Comparison of ENCODE assay signal across 8 cellular contexts in the genomic region with DNA sequence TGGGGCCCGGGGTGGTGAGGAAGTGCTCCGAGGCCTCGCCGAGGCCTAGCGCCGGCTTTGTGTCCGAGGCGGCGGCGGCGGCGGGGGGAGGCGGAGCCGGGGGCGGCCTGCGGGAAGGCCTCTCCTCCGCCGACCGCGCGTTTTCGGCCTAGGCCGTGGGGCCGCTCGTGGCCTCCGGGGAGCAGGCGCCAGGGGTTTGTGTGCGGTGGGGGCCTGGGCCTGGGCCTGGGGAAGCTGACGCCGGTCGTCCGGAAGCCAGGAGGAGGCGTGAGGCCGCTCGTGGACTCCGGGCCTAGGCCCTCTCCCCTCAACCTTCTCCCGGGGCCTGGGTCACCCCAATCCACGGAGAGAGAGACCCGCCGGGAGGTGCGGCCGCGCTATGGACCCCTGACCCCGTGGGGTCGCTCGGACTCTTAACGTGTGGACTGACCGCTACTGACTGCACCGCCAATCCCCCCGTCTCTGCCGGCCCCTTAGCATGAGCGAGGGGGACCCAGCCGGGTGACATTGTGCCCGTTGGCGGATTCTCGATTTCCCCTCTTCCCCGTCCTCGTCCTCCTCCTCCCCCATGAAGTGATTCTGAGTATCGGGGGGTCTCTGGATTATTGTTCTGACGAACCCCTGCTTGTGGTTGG. TPM values are rescaled to one million over a fixed set of nuclear protein-coding genes. Genes with fewer than 3 reads are reported as not detected.
DNase-seq lines count a peak whose midpoint lies in the region; ATAC-seq and TF ChIP-seq lines count a peak whose summit lies in the region.

No MANE protein-coding gene starts in this region.

- peak overlapping the region; percentile 98 for H3K4me3 ChIP-seq in GM08714 (ENCODE audit: low read length)
- H3K4me3 ChIP-seq in heart left ventricle = peak overlapping the region; percentile 76 to 99 (median 94)
- peak overlapping the region; percentile 98 for H3K4me3 ChIP-seq in psoas muscle

- H3K36me3 ChIP-seq in heart left ventricle (peaks cover 0 to 3% (median 0%) of the 10 kb centered on the region in 9 donors), psoas muscle (ENCODE audit: insufficient read depth in 1 of 2, low read depth in 1 of 2) (no peaks in the 10 kb centered on the region)

- TF ChIP-seq POLR2A in heart left ventricle (IDR thresholded peaks at IDR 0.05) = no peak

- H3K9me3 ChIP-seq in heart left ventricle (no peaks in the 10 kb centered on the region), psoas muscle (no peaks in the 10 kb centered on the region)

- H3K27me3 ChIP-seq in heart left ventricle = no peaks in the 10 kb centered on the region
- H3K27me3 ChIP-seq in psoas muscle (ENCODE audit: insufficient read depth in 3 of 3, low read length in 2 of 3) = no peaks in the 10 kb centered on the region

- H3K4me1 ChIP-seq in heart left ventricle (peaks cover 3 to 42% (median 35%) of the 10 kb centered on the region in 12 donors), psoas muscle (peaks cover 18% of the 10 kb centered on the region)

- peak overlapping the region; percentile 98 to 100 (median 100) for H3K27ac ChIP-seq in heart left ventricle
- peak overlapping the region; percentile 100 for H3K27ac ChIP-seq in psoas muscle

- DNase-seq in NOMO-1 (lab: John Stamatoyannopoulos, UW; ENCODE audit: unreplicated experiment in 2 of 2) (peak; percentile 25 to 55), heart left ventricle (peak; percentile 67 to 87 (median 72)), psoas muscle (peak; percentile 74 to 85), KG1 (lab: John Stamatoyannopoulos, UW) (no peak), GF-D8 (lab: John Stamatoyannopoulos, UW) (no peak)
- DNase-seq in activated naive CD4-positive, alpha-beta T cell treated with anti-CD3 and anti-CD28 coated beads, Interleukin-2, amount 50 U/mL, for 16 hours = peak; percentile 59

- ATAC-seq in HG02588 (IDR thresholded peaks at IDR 0.05; ENCODE audit: unreplicated experiment) (peak; percentile 31), heart left ventricle (peak; percentile 15 to 69 (median 52)), psoas muscle (peak; percentile 56 to 75 (median 66))

- intact Hi-C loops in heart left ventricle (cut with DNase I) = loop anchor here in 2 of 10 donors (5.0 to 10.0 kb wide), 4 partner anchors 185 to 715 kb away; partner anchors contain the start of genes TNRC6A (in 2 of the 2) and ZKSCAN2 (in 1 of the 2)
- intact Hi-C loops in psoas muscle (cut with DNase I) = loop anchor here (10.0 kb wide), 4 partner anchors 205 to 985 kb away; partner anchors contain the start of genes EARS2 (in 1 of the 2), LCMT1 (in 1 of the 2), UBFD1 (in 1 of the 2) and ZKSCAN2 (in 1 of the 2)

- TF ChIP-seq CTCF in heart left ventricle (IDR thresholded peaks at IDR 0.05) (no peak), psoas muscle (IDR thresholded peaks at IDR 0.05) (no peak)

- 0 to 1% (median 1%) methylated on average over 38 to 60 of the region's 60 CpGs for WGBS in heart left ventricle, 4 donors
- WGBS in psoas muscle, 3 donors = 0% methylated on average over 39 to 60 of the region's 60 CpGs

RNA-seq across cellular contexts. Expression of gene RBBP6, which starts 0.6 kb away (rescaled TPM):
- total RNA-seq in heart left ventricle (10 to 100 TPM; 23.1 to 44.5 (median 36.3) TPM), psoas muscle (10 to 100 TPM; 21.8 to 30.7 (median 25.7) TPM)
- polyA plus RNA-seq in heart left ventricle (10 to 100 TPM; 22.2 to 24.1 TPM), psoas muscle (10 to 100 TPM; 11.7 to 21.6 (median 15.4) TPM)

Comparison
In these comparisons a context has a peak if more than half of its experiments do, and no peak if none do; other contexts are left out.
1. DNase-seq: peak in NOMO-1 (2 of 2), activated naive CD4-positive, alpha-beta T cell treated with anti-CD3 and anti-CD28 coated beads, Interleukin-2, amount 50 U/mL, for 16 hours (single experiment), heart left ventricle (5 of 5) and psoas muscle (2 of 2); none in KG1 (single experiment) and GF-D8 (single experiment).
2. Peak in every context shown above with its lines, with median percentiles within 50 percentile points of each other: H3K4me3 ChIP-seq and ATAC-seq.